In genomic region chr2:126518206-126518605, GRCh38 we compare ENCODE assay signal across 33 cellular contexts.
"Had no signal": no experiment of that assay in that cellular context is flagged by ENCODE, and none has a peak within 500 bp of the region (broad histone marks: within the 10 kb centered on the region; RNA-seq: fewer than 3 reads in every experiment).

No MANE protein-coding gene starts in this region.

- ATAC-seq: activated naive CD8-positive, alpha-beta T cell treated with anti-CD3 and anti-CD28 coated beads, Interleukin-2, amount 50 U/mL, for 24 hours; activated T-cell treated with anti-CD3 and anti-CD28 coated beads, Interleukin-2, amount 50 U/mL, for 4 hours; Panc1 had no signal

- H3K9me3 Mint-ChIP-seq: activated CD4-positive, alpha-beta memory T cell treated with anti-CD3 and anti-CD28 coated beads for 36 hours; activated naive CD4-positive, alpha-beta T cell treated with anti-CD3 and anti-CD28 coated beads, Interleukin-2, amount 10 ng/mL, durations not matched to agents 7 days and 5 days; activated T-cell treated with anti-CD3 and anti-CD28 coated beads, Interleukin-2, amount 50 U/mL, for 4 hours; activated T-helper 1 cell treated with anti-CD3 and anti-CD28 coated beads, Interleukin-12 subunit alpha, Interleukin-12 subunit beta, Interleukin-2, Interleukin-4 antibody, amounts not matched to agents 30 ng/mL and 10 ng/mL and 1 ng/mL, durations not matched to agents 14 hours and 24 hours and 36 hours; T-helper 1 cell treated with Interleukin-12 subunit alpha and Interleukin-12 subunit beta and Interleukin-4 antibody, amounts not matched to agents 30 μg/mL and 1 μg/mL, for 36 hours; T-helper 2 cell treated with Interferon-gamma antibody and Interleukin-4, amounts not matched to agents 5 μg/mL and 100 μg/mL, for 36 hours had no signal

- DNase-seq: activated CD4-positive, alpha-beta memory T cell treated with anti-CD3 and anti-CD28 coated beads for 36 hours; activated CD4-positive, alpha-beta T cell treated with anti-CD3 and anti-CD28 coated beads, Interleukin-2, amount 50 U/mL, for 1 hour; activated CD8-positive, alpha-beta memory T cell treated with anti-CD3 and anti-CD28 coated beads, Interleukin-2, amount 50 U/mL, for 4 hours; activated effector memory CD4-positive, alpha-beta T cell treated with Interleukin-2 at 50 U/mL for 16 hours; activated naive CD4-positive, alpha-beta T cell treated with anti-CD3 and anti-CD28 coated beads, Interleukin-2, amount 10 ng/mL, durations not matched to agents 7 days and 5 days; activated naive CD8-positive, alpha-beta T cell treated with anti-CD3 and anti-CD28 coated beads, Interleukin-2, amount 50 U/mL, for 24 hours; activated T-cell treated with anti-CD3 and anti-CD28 coated beads for 4 hours; activated T-cell treated with anti-CD3 and anti-CD28 coated beads, Interleukin-2, amount 50 U/mL, for 4 hours; anterior cingulate cortex; caudate nucleus; MM.1S; MV-4-11; NCI-H1092; NCI-H1436 treated with DMSO at 0.1 percent for 48 hours; NCI-H1694 treated with DMSO at 0.1 percent for 48 hours; NCI-H2029; NCI-H2171 treated with DMSO at 0.1 percent for 48 hours; NCI-H2227 treated with DMSO at 0.1 percent for 48 hours; NCI-H446; NCI-H510A treated with DMSO at 0.1 percent for 48 hours; NCI-H526 treated with DMSO at 0.1 percent for 48 hours; SHP77; SJCRH30 had no signal

- H3K9ac ChIP-seq: KMS-11 had no signal

- H3K27me3 ChIP-seq: SJCRH30 had no signal

- H3K9me3 ChIP-seq: SJCRH30 had no signal

- H3K4me3 Mint-ChIP-seq: activated CD4-positive, alpha-beta memory T cell treated with anti-CD3 and anti-CD28 coated beads for 36 hours; activated naive CD4-positive, alpha-beta T cell treated with anti-CD3 and anti-CD28 coated beads, Interleukin-2, amount 10 ng/mL, durations not matched to agents 7 days and 5 days; activated naive CD8-positive, alpha-beta T cell; activated naive CD8-positive, alpha-beta T cell treated with anti-CD3 and anti-CD28 coated beads, Interleukin-2, amount 50 U/mL, for 24 hours; activated T-cell treated with anti-CD3 and anti-CD28 coated beads, Interleukin-2, amount 50 U/mL, for 4 hours; activated T-helper 1 cell treated with anti-CD3 and anti-CD28 coated beads, Interleukin-12 subunit alpha, Interleukin-12 subunit beta, Interleukin-2, Interleukin-4 antibody, amounts not matched to agents 30 ng/mL and 10 ng/mL and 1 ng/mL, durations not matched to agents 14 hours and 24 hours and 36 hours; brain; T-helper 1 cell treated with Interleukin-12 subunit alpha and Interleukin-12 subunit beta and Interleukin-4 antibody, amounts not matched to agents 30 μg/mL and 1 μg/mL, for 36 hours; T-helper 2 cell treated with Interferon-gamma antibody and Interleukin-4, amounts not matched to agents 5 μg/mL and 100 μg/mL, for 36 hours had no signal

- FAIRE-seq: bronchial epithelial cell, TTC549 had no signal

- H3K4me1 ChIP-seq: SJCRH30 had no signal

- H3K36me3 Mint-ChIP-seq: activated CD4-positive, alpha-beta memory T cell treated with anti-CD3 and anti-CD28 coated beads for 36 hours; activated naive CD4-positive, alpha-beta T cell treated with anti-CD3 and anti-CD28 coated beads, Interleukin-2, amount 10 ng/mL, durations not matched to agents 7 days and 5 days; activated naive CD8-positive, alpha-beta T cell; brain had no signal

- H3K27ac ChIP-seq: KMS-11, SJCRH30, SK-N-MC had no signal

- H3K4me2 ChIP-seq: KMS-11 had no signal

- H3K27ac Mint-ChIP-seq: activated CD4-positive, alpha-beta memory T cell treated with anti-CD3 and anti-CD28 coated beads for 36 hours; activated naive CD4-positive, alpha-beta T cell treated with anti-CD3 and anti-CD28 coated beads, Interleukin-2, amount 10 ng/mL, durations not matched to agents 7 days and 5 days; activated naive CD8-positive, alpha-beta T cell; activated naive CD8-positive, alpha-beta T cell treated with anti-CD3 and anti-CD28 coated beads, Interleukin-2, amount 50 U/mL, for 24 hours; activated T-helper 1 cell treated with anti-CD3 and anti-CD28 coated beads, Interleukin-12 subunit alpha, Interleukin-12 subunit beta, Interleukin-2, Interleukin-4 antibody, amounts not matched to agents 30 ng/mL and 10 ng/mL and 1 ng/mL, durations not matched to agents 14 hours and 24 hours and 36 hours; brain; T-helper 1 cell treated with Interleukin-12 subunit alpha and Interleukin-12 subunit beta and Interleukin-4 antibody, amounts not matched to agents 30 μg/mL and 1 μg/mL, for 36 hours; T-helper 2 cell treated with Interferon-gamma antibody and Interleukin-4, amounts not matched to agents 5 μg/mL and 100 μg/mL, for 36 hours had no signal

- H3K4me3 ChIP-seq: SJCRH30, SK-N-MC had no signal

- H3K4me1 Mint-ChIP-seq: activated naive CD4-positive, alpha-beta T cell treated with anti-CD3 and anti-CD28 coated beads, Interleukin-2, amount 10 ng/mL, durations not matched to agents 7 days and 5 days; activated naive CD8-positive, alpha-beta T cell treated with anti-CD3 and anti-CD28 coated beads, Interleukin-2, amount 50 U/mL, for 24 hours; brain had no signal

- H3K36me3 ChIP-seq: SJCRH30 had no signal
